Comparison of ENCODE assay signal across 24 cellular contexts in genomic region chr12:5588231-5588995, GRCh38.
A peak's percentile ranks its signal among the peaks of the same experiment; 100 is the strongest.
DNase-seq lines count a peak whose midpoint lies in the region; ATAC-seq and TF ChIP-seq lines count a peak whose summit lies in the region.
"Had no signal": no experiment of that assay in that cellular context is flagged by ENCODE, and none has a peak within 500 bp of the region (broad histone marks: within the 10 kb centered on the region; RNA-seq: fewer than 3 reads in every experiment).

No MANE protein-coding gene starts in this region.

- TF ChIP-seq CTCF in fibroblast of lung (conservative IDR thresholded peaks at IDR 0.05 in 1 of 2, IDR thresholded peaks at IDR 0.05 in 1 of 2; ENCODE audit: low read depth in 1 of 2, low read length in 2 of 2), result no peak
- TF ChIP-seq CTCF in RWPE1 (conservative IDR thresholded peaks at IDR 0.05; ENCODE audit: low read depth), result no peak

- peak; percentile 75 for DNase-seq in EH (ENCODE audit: low read depth)
- peak; percentile 36 for DNase-seq in MG63
- peak; percentile 20 to 36 for DNase-seq in fibroblast of lung (ENCODE audit: low read depth in 2 of 2)
- DNase-seq in renal cortical epithelial cell (ENCODE audit: low read depth), result peak; percentile 68
- no peak for DNase-seq in RWPE1 (ENCODE audit: low spot score)
- no peak for DNase-seq in NCI-H1092 treated with DMSO at 0.1 percent for 48 hours (lab: John Stamatoyannopoulos, UW)
- DNase-seq: activated CD4-positive, alpha-beta T cell treated with anti-CD3 and anti-CD28 coated beads, Interleukin-2, amount 50 U/mL, for 1 hour; activated CD8-positive, alpha-beta memory T cell treated with anti-CD3 and anti-CD28 coated beads, Interleukin-2, amount 50 U/mL, for 4 hours; brain microvascular endothelial cell; CD4-positive, alpha-beta memory T cell; DMS53; foreskin keratinocyte; hypothalamus; naive B cell; NCI-H2081; NCI-H510A; posterior cingulate gyrus; Right ventricle myocardium superior; stimulated activated CD4-positive, alpha-beta T cell treated with anti-CD3 and anti-CD28 coated beads, Interleukin-4, amount 100 ng/mL, for 1 hour had no signal

- CTCF ChIA-PET in RWPE1 (lab: Yijun Ruan, JAX), result interaction anchor here (0.6 kb wide), 1 partner anchor 128 kb away, joined by 4 read pairs; no protein-coding TSS in a partner anchor

- no peak overlapping the region for H3K4me2 ChIP-seq in fibroblast of lung (ENCODE audit: extremely low read depth, insufficient read depth, low read length)

- H3K9ac ChIP-seq in fibroblast of lung (ENCODE audit: insufficient read depth, low read length), result no peak overlapping the region

- H3K79me2 ChIP-seq in fibroblast of lung (ENCODE audit: control insufficient read depth, insufficient read depth, low read length), result no peaks in the 10 kb centered on the region

- POLR2A ChIA-PET in RWPE1 (lab: Yijun Ruan, JAX; ENCODE audit: low non-redundant PET), result no interaction called here

- H4K20me1 ChIP-seq in fibroblast of lung (ENCODE audit: control insufficient read depth, extremely low read depth, insufficient read depth, low read length), result no peaks in the 10 kb centered on the region

- no peak overlapping the region for H2AFZ ChIP-seq in fibroblast of lung (ENCODE audit: low read length)

- H3K36me3 ChIP-seq in MG63, result no peaks in the 10 kb centered on the region
- H3K36me3 ChIP-seq in fibroblast of lung (ENCODE audit: control insufficient read depth, insufficient read depth, low read length), result no peaks in the 10 kb centered on the region
- H3K36me3 ChIP-seq: brain microvascular endothelial cell, vagina had no signal

- H3K27me3 ChIP-seq in MG63, result no peaks in the 10 kb centered on the region
- H3K27me3 ChIP-seq in fibroblast of lung (ENCODE audit: control insufficient read depth, insufficient read depth, low read length), result no peaks in the 10 kb centered on the region
- H3K27me3 ChIP-seq: brain microvascular endothelial cell, foreskin keratinocyte, vagina had no signal

- ATAC-seq in GM21528 (IDR thresholded peaks at IDR 0.05; ENCODE audit: low FRiP score, unreplicated experiment), result no peak
- ATAC-seq in GM21381 (IDR thresholded peaks at IDR 0.05; ENCODE audit: unreplicated experiment), result no peak
- ATAC-seq: foreskin keratinocyte had no signal

- H3K27ac ChIP-seq in fibroblast of lung (ENCODE audit: insufficient read depth, low read length) (no peak overlapping the region), RWPE1 (no peak overlapping the region)
- H3K27ac ChIP-seq: brain microvascular endothelial cell, coronary artery, foreskin keratinocyte, vagina had no signal

- H3K4me1 ChIP-seq in fibroblast of lung (ENCODE audit: control insufficient read depth, extremely low read depth, insufficient read depth, low read length), result peaks cover 3% of the 10 kb centered on the region
- H3K4me1 ChIP-seq: foreskin keratinocyte, vagina had no signal

- no peak overlapping the region for H3K4me3 ChIP-seq in MG63
- no peak overlapping the region for H3K4me3 ChIP-seq in fibroblast of lung (replicated peaks in 1 of 4; ENCODE audit: control extremely low read depth in 1 of 4, insufficient read depth in 1 of 4, low read depth in 3 of 4, low read length in 4 of 4)
- H3K4me3 ChIP-seq: coronary artery, skin epidermis, vagina had no signal

- no peaks in the 10 kb centered on the region; the same call in 1 of the 2 replicates for H3K9me3 ChIP-seq in MG63
- no peaks in the 10 kb centered on the region for H3K9me3 ChIP-seq in fibroblast of lung (ENCODE audit: control insufficient read depth, insufficient read depth, low read depth, low read length)
- H3K9me3 ChIP-seq: vagina had no signal

Comparison
In these comparisons a context has a peak if more than half of its experiments do, and no peak if none do; other contexts are left out.
1. DNase-seq: peak in EH (single experiment), MG63 (single experiment), fibroblast of lung (2 of 2) and renal cortical epithelial cell (single experiment); none in RWPE1 (single experiment) and NCI-H1092 treated with DMSO at 0.1 percent for 48 hours (single experiment).